In genomic region chr9:117278020-117278419, GRCh38 we compare ENCODE assay signal across 21 cellular contexts.
DNase-seq lines count a peak whose midpoint lies in the region; ATAC-seq and TF ChIP-seq lines count a peak whose summit lies in the region.
"Had no signal": no experiment of that assay in that cellular context is flagged by ENCODE, and none has a peak within 500 bp of the region (broad histone marks: within the 10 kb centered on the region; RNA-seq: fewer than 3 reads in every experiment).

No MANE protein-coding gene starts in this region.

- H3K27me3 ChIP-seq in SK-N-SH (ENCODE audit: insufficient read depth) = no peaks in the 10 kb centered on the region
- H3K27me3 ChIP-seq: ascending aorta, tibial artery had no signal

- peaks cover 0 to 35% of the 10 kb centered on the region in 2 experiments; a peak in 2 of 4 replicates for H3K4me1 ChIP-seq in SK-N-SH (ENCODE audit: control insufficient read depth in 1 of 2, insufficient read depth in 2 of 2, low read depth in 1 of 2, low read length in 1 of 2)
- H3K4me1 ChIP-seq: ascending aorta, left ventricle myocardium inferior, tibial artery had no signal

- DNase-seq in COR-L47 (lab: John Stamatoyannopoulos, UW) (peak; percentile 53), NCI-H1417 (lab: John Stamatoyannopoulos, UW) (peak in 2 of 3 experiments; percentile 86 to 100), NCI-H2227 (lab: John Stamatoyannopoulos, UW; ENCODE audit: unreplicated experiment) (peak; percentile 7), SK-N-SH (peak; percentile 49)
- no peak for DNase-seq in central memory CD4-positive, alpha-beta T cell
- DNase-seq: activated CD4-positive, alpha-beta T cell treated with anti-CD3 and anti-CD28 coated beads for 1 hour; DND-41; immature natural killer cell; left ventricle myocardium inferior; RPMI8226; small intestine; stimulated activated CD4-positive, alpha-beta T cell treated with anti-CD3 and anti-CD28 coated beads, Interleukin-2, amount 100 ng/mL, for 48 hours; stimulated activated naive CD8-positive, alpha-beta T cell treated with anti-CD3 and anti-CD28 coated beads, Interleukin-15, Interleukin-2, amounts not matched to agents 100 U/mL and 50 U/mL, for 24 hours; SW 1271; tibial artery had no signal

- no peaks in the 10 kb centered on the region for H4K20me1 ChIP-seq in SK-N-SH (ENCODE audit: insufficient read depth)

- CTCF ChIA-PET in SK-N-SH (lab: Yijun Ruan, JAX) = interaction anchor here (0.9 to 4.0 kb wide), 8 partner anchors 27 to 204 kb away, joined by 3 to 38 read pairs (median 4); partner anchors contain the start of gene ASTN2

- POLR2A ChIA-PET in SK-N-SH (lab: Yijun Ruan, JAX) = interaction anchor here (0.7 to 3.3 kb wide), 5 partner anchors 26 to 196 kb away, joined by 3 to 19 read pairs (median 4); no protein-coding TSS in a partner anchor

- no peak overlapping the region for H3K4me3 ChIP-seq in SK-N-SH (ENCODE audit: low read depth in 2 of 2, low read length in 1 of 2)
- H3K4me3 ChIP-seq: ascending aorta, left ventricle myocardium inferior, tibial artery had no signal

- no peaks in the 10 kb centered on the region for H3F3A ChIP-seq in SK-N-SH (replicated peaks; ENCODE audit: insufficient read depth)

- H3K79me2 ChIP-seq in SK-N-SH (ENCODE audit: insufficient read depth) = no peaks in the 10 kb centered on the region

- ATAC-seq in GM21576 (IDR thresholded peaks at IDR 0.05; ENCODE audit: unreplicated experiment) (no peak), GM18511 (IDR thresholded peaks at IDR 0.05; ENCODE audit: unreplicated experiment) (no peak), HG02884 (IDR thresholded peaks at IDR 0.05; ENCODE audit: unreplicated experiment) (no peak)
- ATAC-seq: activated naive CD4-positive, alpha-beta T cell treated with anti-CD3 and anti-CD28 coated beads, Interleukin-2, amount 50 U/mL, for 72 hours; stimulated activated naive CD8-positive, alpha-beta T cell treated with anti-CD3 and anti-CD28 coated beads, Interleukin-15, Interleukin-2, amounts not matched to agents 100 U/mL and 50 U/mL, for 24 hours had no signal

- H3K4me2 ChIP-seq in SK-N-SH = no peak overlapping the region

- H2AFZ ChIP-seq in SK-N-SH (ENCODE audit: low read depth) = no peak overlapping the region

- H3K9me3 ChIP-seq in SK-N-SH = no peaks in the 10 kb centered on the region
- H3K9me3 ChIP-seq: ascending aorta, left ventricle myocardium inferior, tibial artery had no signal

- peak; percentile 8 to 99; a peak in 2 of 4 replicates for TF ChIP-seq EP300 in SK-N-SH (IDR thresholded peaks at IDR 0.05; ENCODE audit: borderline replicate concordance in 1 of 2, low read depth in 1 of 2, low read length in 1 of 2)

- WGBS in SK-N-SH (ENCODE audit: low lambda C conversion rate) = 3% methylated on average over 4 of the region's 4 CpGs

- TF ChIP-seq CTCF in SK-N-SH (IDR thresholded peaks at IDR 0.05) = no peak

- no peak overlapping the region for H3K9ac ChIP-seq in SK-N-SH

- no peaks in the 10 kb centered on the region for H3K36me3 ChIP-seq in SK-N-SH (replicated peaks in 1 of 2; ENCODE audit: control insufficient read depth in 1 of 2, insufficient read depth in 2 of 2, low read length in 1 of 2)
- H3K36me3 ChIP-seq: ascending aorta, left ventricle myocardium inferior, tibial artery had no signal

- H3K9me2 ChIP-seq in SK-N-SH = no peaks in the 10 kb centered on the region

- TF ChIP-seq RAD21 in SK-N-SH (IDR thresholded peaks at IDR 0.05; ENCODE audit: low read length) = peak; percentile 38; the same call in 1 of the 2 replicates

- H3K27ac ChIP-seq in SK-N-SH (ENCODE audit: low read depth in 2 of 2, low read length in 1 of 2) = peak overlapping the region; percentile 30 to 98; a peak in 3 of 4 replicates
- H3K27ac ChIP-seq: ascending aorta, epithelial cell of prostate, left ventricle myocardium inferior, tibial artery had no signal

TF ChIP-seq in SK-N-SH, 30 proteins besides CTCF, POLR2A, EP300 and RAD21 (continues in another document):
- TF ChIP-seq YY1 (IDR thresholded peaks at IDR 0.05; ENCODE audit: low read depth) = no peak
- peak; percentile 40; the same call in 1 of the 2 replicates for TF ChIP-seq PBX3 (IDR thresholded peaks at IDR 0.05)
- TF ChIP-seq, protein P1, sequence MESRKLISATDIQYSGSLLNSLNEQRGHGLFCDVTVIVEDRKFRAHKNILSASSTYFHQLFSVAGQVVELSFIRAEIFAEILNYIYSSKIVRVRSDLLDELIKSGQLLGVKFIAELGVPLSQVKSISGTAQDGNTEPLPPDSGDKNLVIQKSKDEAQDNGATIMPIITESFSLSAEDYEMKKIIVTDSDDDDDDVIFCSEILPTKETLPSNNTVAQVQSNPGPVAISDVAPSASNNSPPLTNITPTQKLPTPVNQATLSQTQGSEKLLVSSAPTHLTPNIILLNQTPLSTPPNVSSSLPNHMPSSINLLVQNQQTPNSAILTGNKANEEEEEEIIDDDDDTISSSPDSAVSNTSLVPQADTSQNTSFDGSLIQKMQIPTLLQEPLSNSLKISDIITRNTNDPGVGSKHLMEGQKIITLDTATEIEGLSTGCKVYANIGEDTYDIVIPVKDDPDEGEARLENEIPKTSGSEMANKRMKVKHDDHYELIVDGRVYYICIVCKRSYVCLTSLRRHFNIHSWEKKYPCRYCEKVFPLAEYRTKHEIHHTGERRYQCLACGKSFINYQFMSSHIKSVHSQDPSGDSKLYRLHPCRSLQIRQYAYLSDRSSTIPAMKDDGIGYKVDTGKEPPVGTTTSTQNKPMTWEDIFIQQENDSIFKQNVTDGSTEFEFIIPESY (IDR thresholded peaks at IDR 0.05; ENCODE audit: borderline replicate concordance, low read depth) = no peak
- TF ChIP-seq RXRA (IDR thresholded peaks at IDR 0.05; ENCODE audit: borderline replicate concordance, low read depth) = no peak
- TF ChIP-seq TAF1 (IDR thresholded peaks at IDR 0.05; ENCODE audit: borderline replicate concordance, low read depth, low read length) = no peak
- TF ChIP-seq, protein P2, sequence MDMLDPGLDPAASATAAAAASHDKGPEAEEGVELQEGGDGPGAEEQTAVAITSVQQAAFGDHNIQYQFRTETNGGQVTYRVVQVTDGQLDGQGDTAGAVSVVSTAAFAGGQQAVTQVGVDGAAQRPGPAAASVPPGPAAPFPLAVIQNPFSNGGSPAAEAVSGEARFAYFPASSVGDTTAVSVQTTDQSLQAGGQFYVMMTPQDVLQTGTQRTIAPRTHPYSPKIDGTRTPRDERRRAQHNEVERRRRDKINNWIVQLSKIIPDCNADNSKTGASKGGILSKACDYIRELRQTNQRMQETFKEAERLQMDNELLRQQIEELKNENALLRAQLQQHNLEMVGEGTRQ (IDR thresholded peaks at IDR 0.05; ENCODE audit: borderline replicate concordance, low read depth, low read length) = no peak
- peak; percentile 83 for TF ChIP-seq GATA2 (CRISPR knock-in tag; IDR thresholded peaks at IDR 0.05)
- no peak for TF ChIP-seq FOSL2 (IDR thresholded peaks at IDR 0.05; ENCODE audit: borderline replicate concordance, low read depth)
- no peak for TF ChIP-seq JUND (IDR thresholded peaks at IDR 0.05)
- TF ChIP-seq MAX (IDR thresholded peaks at IDR 0.05; ENCODE audit: low read depth) = no peak
- no peak for TF ChIP-seq NFIC (IDR thresholded peaks at IDR 0.05; ENCODE audit: borderline replicate concordance)
- 0 out of 2 replicates have a peak, but pooled peaks have one; percentile 29 for TF ChIP-seq POLR2AphosphoS5 (IDR thresholded peaks at IDR 0.05; ENCODE audit: low read depth, low read length)
- TF ChIP-seq CHD2 (IDR thresholded peaks at IDR 0.05; ENCODE audit: low read length, partially characterized antibody) = peak; percentile 81
- TF ChIP-seq USF1 (IDR thresholded peaks at IDR 0.05; ENCODE audit: borderline replicate concordance, low read depth) = no peak
- TF ChIP-seq TEAD4 (IDR thresholded peaks at IDR 0.05; ENCODE audit: borderline replicate concordance, insufficient read depth) = peak; percentile 38; the same call in 1 of the 2 replicates
- TF ChIP-seq NRF1 (IDR thresholded peaks at IDR 0.05; ENCODE audit: low read depth, low read length) = no peak
- peak; percentile 68 for TF ChIP-seq TCF12 (IDR thresholded peaks at IDR 0.05)
- TF ChIP-seq FOXM1 (IDR thresholded peaks at IDR 0.05; ENCODE audit: low read depth) = no peak
- no peak for TF ChIP-seq EZH2phosphoT487 (IDR thresholded peaks at IDR 0.05; ENCODE audit: borderline replicate concordance, low read depth)
- TF ChIP-seq IRF3 (IDR thresholded peaks at IDR 0.05; ENCODE audit: low read depth, low read length) = no peak
- no peak for TF ChIP-seq SIN3A (IDR thresholded peaks at IDR 0.05; ENCODE audit: borderline replicate concordance, low read depth, low read length)
- TF ChIP-seq ELF1 (IDR thresholded peaks at IDR 0.05) = no peak
- TF ChIP-seq GABPA (IDR thresholded peaks at IDR 0.05; ENCODE audit: low read depth) = no peak
